12 cellular contexts compared by ENCODE assay signal in genomic region chr6:5082487-5083306, GRCh38. TPM values are rescaled to one million over a fixed set of nuclear protein-coding genes. Genes with fewer than 3 reads are reported as not detected.
DNase-seq lines count a peak whose midpoint lies in the region; ATAC-seq, FAIRE-seq and TF ChIP-seq lines count a peak whose summit lies in the region.
"Had no signal": no experiment of that assay in that cellular context is flagged by ENCODE, and none has a peak within 500 bp of the region (broad histone marks: within the 10 kb centered on the region; RNA-seq: fewer than 3 reads in every experiment).

No MANE protein-coding gene starts in this region.

- H2AFZ ChIP-seq in fibroblast of lung (ENCODE audit: low read length) = no peak overlapping the region

- H4K20me1 ChIP-seq in fibroblast of lung (ENCODE audit: control insufficient read depth, extremely low read depth, insufficient read depth, low read length) = no peaks in the 10 kb centered on the region

- WGBS in pancreas, 2 donors = 67 to 70% methylated on average over 12 of the region's 12 CpGs

- peak; percentile 83 for DNase-seq in GM04503 (ENCODE audit: low read depth)
- peak; percentile 66 for DNase-seq in NOMO-1 treated with dmso at 0.1 percent for 144 hours (lab: John Stamatoyannopoulos, UW; ENCODE audit: unreplicated experiment)
- peak; percentile 83 to 85 for DNase-seq in fibroblast of lung (ENCODE audit: low read depth in 2 of 2)
- peak; percentile 54 for DNase-seq in skeletal muscle cell (ENCODE audit: low read depth)
- DNase-seq in nephron progenitor cell = no peak
- DNase-seq in DMS 273 treated with DMSO at 0.1 percent for 48 hours (lab: John Stamatoyannopoulos, UW) = no peak
- no peak for DNase-seq in pancreas
- DNase-seq: activated gamma-delta T cell; gastrocnemius medialis; naive thymus-derived CD8-positive, alpha-beta T cell; NCI-H524 treated with DMSO at 0.1 percent for 48 hours had no signal

- H3K4me1 ChIP-seq in fibroblast of lung (ENCODE audit: control insufficient read depth, extremely low read depth, insufficient read depth, low read length) (peaks cover 15% of the 10 kb centered on the region), pancreas (peaks cover 0 to 3% (median 0%) of the 10 kb centered on the region in 3 donors)

- H3K27ac ChIP-seq in fibroblast of lung (ENCODE audit: insufficient read depth, low read length) = peak overlapping the region; percentile 11
- H3K27ac ChIP-seq in pancreas = no peak overlapping the region
- H3K27ac ChIP-seq: gastrocnemius medialis had no signal

- H3K27me3 ChIP-seq in fibroblast of lung (ENCODE audit: control insufficient read depth, insufficient read depth, low read length) (no peaks in the 10 kb centered on the region), pancreas (peaks cover 0 to 4% (median 0%) of the 10 kb centered on the region in 4 donors)

- H3K9me3 ChIP-seq in fibroblast of lung (ENCODE audit: control insufficient read depth, insufficient read depth, low read depth, low read length) (no peaks in the 10 kb centered on the region), pancreas (no peaks in the 10 kb centered on the region)
- H3K9me3 ChIP-seq: gastrocnemius medialis had no signal

- FAIRE-seq in pancreas (lab: Jason Lieb, UNC) = no peak

- peaks cover 14% of the 10 kb centered on the region for H3K9me3 Mint-ChIP-seq in nephron progenitor cell
- H3K9me3 Mint-ChIP-seq: naive thymus-derived CD8-positive, alpha-beta T cell had no signal

- no peaks in the 10 kb centered on the region for H3K79me2 ChIP-seq in fibroblast of lung (ENCODE audit: control insufficient read depth, insufficient read depth, low read length)

- no peak overlapping the region for H3K27ac Mint-ChIP-seq in nephron progenitor cell

- no peak overlapping the region for H3K4me3 Mint-ChIP-seq in nephron progenitor cell

- peak overlapping the region; percentile 5 for H3K4me2 ChIP-seq in fibroblast of lung (ENCODE audit: extremely low read depth, insufficient read depth, low read length)

- ATAC-seq in HG03159 (IDR thresholded peaks at IDR 0.05; ENCODE audit: unreplicated experiment) (no peak), pancreas (no peak)
- ATAC-seq: gastrocnemius medialis; naive thymus-derived CD8-positive, alpha-beta T cell had no signal

- intact Hi-C loops in pancreas (cut with DNase I) = no loop called here

- no peak overlapping the region for H3K9ac ChIP-seq in fibroblast of lung (ENCODE audit: insufficient read depth, low read length)

- no peaks in the 10 kb centered on the region for H3K36me3 ChIP-seq in fibroblast of lung (ENCODE audit: control insufficient read depth, insufficient read depth, low read length)
- H3K36me3 ChIP-seq in pancreas = no peaks in the 10 kb centered on the region
- H3K36me3 ChIP-seq: gastrocnemius medialis had no signal

- H3K4me3 ChIP-seq in fibroblast of lung (replicated peaks in 1 of 4; ENCODE audit: control extremely low read depth in 1 of 4, insufficient read depth in 1 of 4, low read depth in 3 of 4, low read length in 4 of 4) = no peak overlapping the region
- no peak overlapping the region for H3K4me3 ChIP-seq in skeletal muscle cell (ENCODE audit: low read depth, low read length)
- H3K4me3 ChIP-seq in pancreas = no peak overlapping the region
- H3K4me3 ChIP-seq: gastrocnemius medialis had no signal

- peaks cover 5% of the 10 kb centered on the region for H3K4me1 Mint-ChIP-seq in nephron progenitor cell

- TF ChIP-seq CTCF in fibroblast of lung (conservative IDR thresholded peaks at IDR 0.05 in 1 of 2, IDR thresholded peaks at IDR 0.05 in 1 of 2; ENCODE audit: low read depth in 1 of 2, low read length in 2 of 2) (no peak), nephron progenitor cell (IDR thresholded peaks at IDR 0.05) (no peak), pancreas (IDR thresholded peaks at IDR 0.05) (no peak)

- peaks cover 5% of the 10 kb centered on the region for H3K36me3 Mint-ChIP-seq in nephron progenitor cell (ENCODE audit: low read depth)

- H3K27me3 Mint-ChIP-seq in nephron progenitor cell (ENCODE audit: low read depth, poor library complexity) = peaks cover 70% of the 10 kb centered on the region

RNA-seq across cellular contexts. Expression of gene PPP1R3G, which starts 2.4 kb away (rescaled TPM):
- total RNA-seq in fibroblast of lung (2.1 and 3.3 TPM in 2 replicates), pancreas (under 1 TPM in 4 of 6 donors, not detected in 2; 0.04 to 0.24 (median 0.07) TPM)
- polyA plus RNA-seq in fibroblast of lung (0.10 and 0.72 TPM in 2 replicates), pancreas (under 1 TPM; 0.08 to 0.09 TPM)
- 0.30 and 1.4 TPM in 2 replicates for polyA plus RNA-seq in fibroblast of lung (2012)
- polyA minus RNA-seq in fibroblast of lung (ENCODE audit: low replicate concordance) = 0.08 TPM in 1 of 2 replicates, not detected in the other
- polyA plus RNA-seq: naive thymus-derived CD8-positive, alpha-beta T cell had no signal

Comparison
In these comparisons a context has a peak if more than half of its experiments do, and no peak if none do; other contexts are left out.
1. DNase-seq: peak in GM04503 (single experiment), NOMO-1 treated with dmso at 0.1 percent for 144 hours (single experiment), fibroblast of lung (2 of 2) and skeletal muscle cell (single experiment); none in nephron progenitor cell (single experiment), DMS 273 treated with DMSO at 0.1 percent for 48 hours (single experiment) and pancreas (0 of 6).